ENCODE assay signal across 10 cellular contexts in genomic region chr2:144938308-144938709, GRCh38.
DNase-seq lines count a peak whose midpoint lies in the region; ATAC-seq and TF ChIP-seq lines count a peak whose summit lies in the region.
"Had no signal": no experiment of that assay in that cellular context is flagged by ENCODE, and none has a peak within 500 bp of the region (broad histone marks: within the 10 kb centered on the region; RNA-seq: fewer than 3 reads in every experiment).

No MANE protein-coding gene starts in this region.

- no peak for TF ChIP-seq CTCF in type B pancreatic cell (conservative IDR thresholded peaks at IDR 0.05)

- ATAC-seq in GM21360 (IDR thresholded peaks at IDR 0.05; ENCODE audit: unreplicated experiment), result no peak
- no peak for ATAC-seq in HG03175 (IDR thresholded peaks at IDR 0.05; ENCODE audit: unreplicated experiment)

- peaks cover 3% of the 10 kb centered on the region for H3K9me3 Mint-ChIP-seq in type B pancreatic cell
- H3K9me3 Mint-ChIP-seq: stimulated activated naive CD8-positive, alpha-beta T cell treated with anti-CD3 and anti-CD28 coated beads, Interleukin-15, Interleukin-2, amounts not matched to agents 100 ng/mL and 50 ng/mL, for 24 hours had no signal

- peak overlapping the region; percentile 15 for H3K27ac Mint-ChIP-seq in type B pancreatic cell
- H3K27ac Mint-ChIP-seq: stimulated activated naive CD8-positive, alpha-beta T cell treated with anti-CD3 and anti-CD28 coated beads, Interleukin-15, Interleukin-2, amounts not matched to agents 100 ng/mL and 50 ng/mL, for 24 hours had no signal

- DNase-seq in NCI-H226 (peak; percentile 66), dermis blood vessel endothelial cell (peak; percentile 87), lung microvascular endothelial cell (ENCODE audit: low read depth in 2 of 2) (peak; percentile 63 to 87), type B pancreatic cell (ENCODE audit: extremely low spot score, unreplicated experiment) (no peak), NCI-H524 treated with DMSO at 0.1 percent for 48 hours (lab: John Stamatoyannopoulos, UW) (no peak)
- DNase-seq in activated T-cell treated with anti-CD3 and anti-CD28 coated beads, Interleukin-2, amount 50 U/mL, for 1 hour, result no peak
- DNase-seq: activated CD4-positive, alpha-beta T cell treated with anti-CD3 and anti-CD28 coated beads for 1 hour had no signal

- H3K27me3 Mint-ChIP-seq in type B pancreatic cell, result peaks cover 14% of the 10 kb centered on the region
- H3K27me3 Mint-ChIP-seq: stimulated activated naive CD8-positive, alpha-beta T cell treated with anti-CD3 and anti-CD28 coated beads, Interleukin-15, Interleukin-2, amounts not matched to agents 100 ng/mL and 50 ng/mL, for 24 hours had no signal

- H3K4me3 Mint-ChIP-seq in type B pancreatic cell, result no peak overlapping the region
- H3K4me3 Mint-ChIP-seq: stimulated activated naive CD8-positive, alpha-beta T cell treated with anti-CD3 and anti-CD28 coated beads, Interleukin-15, Interleukin-2, amounts not matched to agents 100 ng/mL and 50 ng/mL, for 24 hours had no signal

- H3K4me1 Mint-ChIP-seq in type B pancreatic cell (ENCODE audit: unreplicated experiment), result peaks cover 46% of the 10 kb centered on the region

- peaks cover 3% of the 10 kb centered on the region for H3K36me3 Mint-ChIP-seq in type B pancreatic cell

Comparison
In these comparisons a context has a peak if more than half of its experiments do, and no peak if none do; other contexts are left out.
1. DNase-seq: peak in NCI-H226 (single experiment), dermis blood vessel endothelial cell (single experiment) and lung microvascular endothelial cell (2 of 2); none in type B pancreatic cell (single experiment), NCI-H524 treated with DMSO at 0.1 percent for 48 hours (single experiment) and activated T-cell treated with anti-CD3 and anti-CD28 coated beads, Interleukin-2, amount 50 U/mL, for 1 hour (single experiment).